In genomic region chrX:10064736-10065135, GRCh38 we compare ENCODE assay signal across 14 cellular contexts.
"Had no signal": no experiment of that assay in that cellular context is flagged by ENCODE, and none has a peak within 500 bp of the region (broad histone marks: within the 10 kb centered on the region; RNA-seq: fewer than 3 reads in every experiment).

No MANE protein-coding gene starts in this region.

- ATAC-seq: activated CD8-positive, alpha-beta T cell treated with anti-CD3 and anti-CD28 coated beads for 36 hours; stimulated activated naive CD8-positive, alpha-beta T cell treated with anti-CD3 and anti-CD28 coated beads, Interleukin-15, amount 100 ng/mL, for 72 hours had no signal

- H3K27ac Mint-ChIP-seq: activated CD8-positive, alpha-beta T cell treated with anti-CD3 and anti-CD28 coated beads for 36 hours; endodermal cell; neural progenitor cell had no signal

- H3K36me3 ChIP-seq: ovary, vagina had no signal

- H3K9me3 Mint-ChIP-seq: activated CD8-positive, alpha-beta T cell treated with anti-CD3 and anti-CD28 coated beads for 36 hours; central memory CD8-positive, alpha-beta T cell; neural progenitor cell; stimulated activated naive CD8-positive, alpha-beta T cell treated with anti-CD3 and anti-CD28 coated beads, Interleukin-15, amount 100 ng/mL, for 72 hours had no signal

- H3K27me3 Mint-ChIP-seq: activated CD8-positive, alpha-beta T cell treated with anti-CD3 and anti-CD28 coated beads for 36 hours; central memory CD8-positive, alpha-beta T cell; stimulated activated naive CD8-positive, alpha-beta T cell treated with anti-CD3 and anti-CD28 coated beads, Interleukin-15, amount 100 ng/mL, for 72 hours had no signal

- H3K4me1 ChIP-seq: neural progenitor cell, vagina had no signal

- H3K27ac ChIP-seq: neural progenitor cell, ovary, vagina had no signal

- H3K4me3 ChIP-seq: neural progenitor cell, ovary, vagina had no signal

- H3K27me3 ChIP-seq: neural progenitor cell, ovary, vagina had no signal

- H3K4me1 Mint-ChIP-seq: endodermal cell, neural progenitor cell had no signal

- H3K4me3 Mint-ChIP-seq: activated CD8-positive, alpha-beta T cell treated with anti-CD3 and anti-CD28 coated beads for 36 hours; central memory CD8-positive, alpha-beta T cell; endodermal cell; neural progenitor cell; stimulated activated naive CD8-positive, alpha-beta T cell treated with anti-CD3 and anti-CD28 coated beads, Interleukin-15, amount 100 ng/mL, for 72 hours had no signal

- H3K9me3 ChIP-seq: ovary, vagina had no signal

- DNase-seq: activated CD8-positive, alpha-beta T cell treated with anti-CD3 and anti-CD28 coated beads for 36 hours; activated naive CD4-positive, alpha-beta T cell treated with Interleukin-2 at 50 U/mL for 16 hours; endodermal cell; erythroblast; hippocampal formation; midbrain; ovary; stimulated activated CD4-positive, alpha-beta T cell treated with anti-CD3 and anti-CD28 coated beads, Interleukin-15, amount 100 ng/mL, for 24 hours; stimulated activated CD4-positive, alpha-beta T cell treated with anti-CD3 and anti-CD28 coated beads, Interleukin-4, amount 100 ng/mL, for 24 hours; stimulated activated naive CD8-positive, alpha-beta T cell treated with anti-CD3 and anti-CD28 coated beads, Interleukin-15, amount 100 ng/mL, for 72 hours; T-helper 9 cell had no signal
